In the genomic region with DNA sequence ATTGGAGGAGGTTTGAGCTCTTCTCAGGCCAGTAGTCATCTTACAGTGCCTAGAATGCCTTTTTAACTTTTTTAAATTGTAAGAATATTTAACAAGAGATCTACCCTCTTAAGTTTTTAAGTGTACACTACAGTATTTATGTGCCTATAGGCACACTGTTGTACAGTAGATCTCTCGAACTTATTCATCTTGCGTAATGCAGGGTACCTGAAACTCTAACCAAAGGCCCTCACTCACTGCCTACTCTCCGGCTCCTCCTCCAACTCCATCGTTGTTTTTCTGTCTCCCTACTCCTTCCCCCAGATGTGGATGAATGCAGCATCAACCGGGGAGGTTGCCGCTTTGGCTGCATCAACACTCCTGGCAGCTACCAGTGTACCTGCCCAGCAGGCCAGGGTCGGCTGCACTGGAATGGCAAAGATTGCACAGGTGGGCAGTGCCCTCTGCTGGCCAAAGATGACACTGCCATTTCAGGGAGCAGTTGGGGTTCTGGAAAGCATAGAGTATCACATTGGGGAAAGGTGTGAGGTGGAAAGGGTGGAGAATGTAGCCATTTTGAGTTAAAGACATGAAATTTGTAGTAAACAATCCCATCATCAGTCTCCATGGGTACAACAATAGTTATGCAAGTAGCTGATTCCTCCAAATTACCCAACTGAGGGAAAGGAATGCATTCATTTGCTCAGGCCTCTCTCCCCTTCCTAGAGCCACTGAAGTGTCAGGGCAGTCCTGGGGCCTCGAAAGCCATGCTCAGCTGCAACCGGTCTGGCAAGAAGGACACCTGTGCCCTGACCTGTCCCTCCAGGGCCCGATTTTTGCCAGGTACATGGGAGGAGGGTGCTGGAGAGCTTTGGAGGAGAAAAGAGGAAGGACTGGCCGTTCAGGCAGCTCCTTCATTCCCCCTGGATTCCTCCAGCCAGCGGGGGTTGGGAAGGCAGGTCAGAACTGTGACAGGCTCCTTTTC, we compare ENCODE assay signal across 8 cellular contexts. TPM values are rescaled to one million over a fixed set of nuclear protein-coding genes. Genes with fewer than 3 reads are reported as not detected.
A peak's percentile ranks its signal among the peaks of the same experiment; 100 is the strongest.
DNase-seq lines count a peak whose midpoint lies in the region; ATAC-seq and TF ChIP-seq lines count a peak whose summit lies in the region.

No MANE protein-coding gene starts in this region.

- peaks cover 9% of the 10 kb centered on the region for H3K4me1 Mint-ChIP-seq in Calu3 (ENCODE audit: low read depth, unreplicated experiment)
- peaks cover 3 to 10% (median 4%) of the 10 kb centered on the region in 7 donors for H3K4me1 Mint-ChIP-seq in naive thymus-derived CD4-positive, alpha-beta T cell
- H3K4me1 Mint-ChIP-seq in stimulated activated effector memory CD8-positive, alpha-beta T cell treated with anti-CD3 and anti-CD28 coated beads, Interleukin-12 subunit alpha, Interleukin-12 subunit beta, amount 100 ng/mL, for 72 hours = peaks cover 14% of the 10 kb centered on the region

- H3K27ac Mint-ChIP-seq in Calu3 (ENCODE audit: unreplicated experiment) = peak overlapping the region; percentile 15
- H3K27ac Mint-ChIP-seq in naive thymus-derived CD4-positive, alpha-beta T cell = peak overlapping the region in 2 of 9 donors; percentile 10 to 65
- H3K27ac Mint-ChIP-seq in stimulated activated effector memory CD8-positive, alpha-beta T cell treated with anti-CD3 and anti-CD28 coated beads, Interleukin-12 subunit alpha, Interleukin-12 subunit beta, amount 100 ng/mL, for 72 hours = no peak overlapping the region

- intact Hi-C loops in Calu3 (cut with micrococcal nuclease; ENCODE audit: unreplicated experiment) = loop anchor here (1.0 to 5.0 kb wide), 3 partner anchors 34 to 255 kb away; no protein-coding TSS in a partner anchor
- intact Hi-C loops in naive thymus-derived CD4-positive, alpha-beta T cell (cut with micrococcal nuclease) = loop anchor here (1.0 to 10.0 kb wide), 6 partner anchors 18 to 1076 kb away; a partner anchor contains a TSS

- H3K9me3 Mint-ChIP-seq in Calu3 (ENCODE audit: low read depth, unreplicated experiment) = no peaks in the 10 kb centered on the region
- H3K9me3 Mint-ChIP-seq in naive thymus-derived CD4-positive, alpha-beta T cell = peaks cover 0 to 1% (median 0%) of the 10 kb centered on the region in 11 donors
- H3K9me3 Mint-ChIP-seq in stimulated activated effector memory CD8-positive, alpha-beta T cell treated with anti-CD3 and anti-CD28 coated beads, Interleukin-12 subunit alpha, Interleukin-12 subunit beta, amount 100 ng/mL, for 72 hours = no peaks in the 10 kb centered on the region

- no peak overlapping the region for H3K4me3 Mint-ChIP-seq in Calu3 (ENCODE audit: low read depth, unreplicated experiment)
- H3K4me3 Mint-ChIP-seq in naive thymus-derived CD4-positive, alpha-beta T cell = no peak overlapping the region
- H3K4me3 Mint-ChIP-seq in stimulated activated effector memory CD8-positive, alpha-beta T cell treated with anti-CD3 and anti-CD28 coated beads, Interleukin-12 subunit alpha, Interleukin-12 subunit beta, amount 100 ng/mL, for 72 hours = no peak overlapping the region

- H3K9me3 ChIP-seq in naive thymus-derived CD4-positive, alpha-beta T cell (ENCODE audit: control insufficient read depth in 2 of 3, low read length in 3 of 3) = no peaks in the 10 kb centered on the region

- BruUV-seq in Calu3 (replicated peaks; lab: Mats Ljungman, UMichigan) = no TSS peak

- peak; percentile 99 for TF ChIP-seq CTCF in Calu3 (IDR thresholded peaks at IDR 0.05; ENCODE audit: unreplicated experiment)

- POLR2A ChIA-PET in naive thymus-derived CD4-positive, alpha-beta T cell (lab: Charles Lee) = no interaction called here

- peaks cover 0 to 7% (median 0%) of the 10 kb centered on the region in 3 experiments for H3K36me3 ChIP-seq in naive thymus-derived CD4-positive, alpha-beta T cell (ENCODE audit: control insufficient read depth in 2 of 3, insufficient read depth in 3 of 3, low read length in 3 of 3)

- H3K27ac ChIP-seq in naive thymus-derived CD4-positive, alpha-beta T cell (ENCODE audit: low read depth, low read length) = no peak overlapping the region

- CTCF ChIA-PET in Calu3 (lab: Charles Lee) = interaction anchor here (0.5 to 2.2 kb wide), 25 partner anchors 10 to 584 kb away, joined by 3 to 30 read pairs (median 4); a partner anchor contains a TSS
- CTCF ChIA-PET in naive thymus-derived CD4-positive, alpha-beta T cell (lab: Charles Lee) = interaction anchor here (0.6 to 2.1 kb wide), 10 partner anchors 10 to 1773 kb away, joined by 3 to 6 read pairs (median 4); a partner anchor contains a TSS

- H3K4me3 ChIP-seq in naive thymus-derived CD4-positive, alpha-beta T cell (ENCODE audit: low read length) = no peak overlapping the region

- no peaks in the 10 kb centered on the region for H3K4me1 ChIP-seq in naive thymus-derived CD4-positive, alpha-beta T cell (ENCODE audit: control insufficient read depth in 2 of 2, insufficient read depth in 2 of 2, low read length in 2 of 2)

- H3K27me3 ChIP-seq in naive thymus-derived CD4-positive, alpha-beta T cell (ENCODE audit: control insufficient read depth in 2 of 2, insufficient read depth in 2 of 2, low read length in 2 of 2) = no peaks in the 10 kb centered on the region

- DNase-seq in Calu3 (peak; percentile 93), NOMO-1 treated with dmso at 0.1 percent for 144 hours (lab: John Stamatoyannopoulos, UW; ENCODE audit: unreplicated experiment) (peak; percentile 5), dedifferentiated amniotic fluid mesenchymal stem cell (ENCODE audit: extremely low spot score) (no peak)
- peak; percentile 93 for DNase-seq in activated CD8-positive, alpha-beta memory T cell treated with anti-CD3 and anti-CD28 coated beads, Interleukin-2, amount 50 U/mL, for 48 hours
- DNase-seq in naive thymus-derived CD4-positive, alpha-beta T cell = peak; percentile 34 to 78 (median 62)
- peak; percentile 72 to 88 for DNase-seq in stimulated activated effector memory CD8-positive, alpha-beta T cell treated with anti-CD3 and anti-CD28 coated beads, Interleukin-12 subunit alpha, Interleukin-12 subunit beta, amount 100 ng/mL, for 72 hours (ENCODE audit: low spot score in 2 of 2)

- no peaks in the 10 kb centered on the region for H3K36me3 Mint-ChIP-seq in Calu3 (ENCODE audit: insufficient read depth, unreplicated experiment)
- peaks cover 2 to 23% (median 10%) of the 10 kb centered on the region in 5 donors for H3K36me3 Mint-ChIP-seq in naive thymus-derived CD4-positive, alpha-beta T cell
- no peaks in the 10 kb centered on the region for H3K36me3 Mint-ChIP-seq in stimulated activated effector memory CD8-positive, alpha-beta T cell treated with anti-CD3 and anti-CD28 coated beads, Interleukin-12 subunit alpha, Interleukin-12 subunit beta, amount 100 ng/mL, for 72 hours

- ATAC-seq in HG03095 (IDR thresholded peaks at IDR 0.05; ENCODE audit: unreplicated experiment) = peak; percentile 78
- ATAC-seq in esophagus mucosa = peak; percentile 86
- peak; percentile 89 for ATAC-seq in naive thymus-derived CD4-positive, alpha-beta T cell
- ATAC-seq in stimulated activated effector memory CD8-positive, alpha-beta T cell treated with anti-CD3 and anti-CD28 coated beads, Interleukin-12 subunit alpha, Interleukin-12 subunit beta, amount 100 ng/mL, for 72 hours = peak; percentile 79

- no peaks in the 10 kb centered on the region for H3K27me3 Mint-ChIP-seq in Calu3 (ENCODE audit: unreplicated experiment)
- H3K27me3 Mint-ChIP-seq in naive thymus-derived CD4-positive, alpha-beta T cell = peaks cover 0 to 6% (median 0%) of the 10 kb centered on the region in 5 donors

RNA-seq across cellular contexts. Expression of a gene that starts 18.4 kb away (rescaled TPM):
- total RNA-seq in Calu3 (2022) (52.0 and 60.0 TPM in 2 replicates), esophagus mucosa (14.3 TPM)
- total RNA-seq in naive thymus-derived CD4-positive, alpha-beta T cell = 100 to 1,000 TPM in 2 of 5 experiments, 10 to 100 TPM in 3; 44.4 to 110 (median 77.2) TPM
- polyA plus RNA-seq in naive thymus-derived CD4-positive, alpha-beta T cell = 10 to 100 TPM; 20.6 to 42.0 TPM

RNA-seq across cellular contexts. Expression of a gene that starts 27.4 kb away (rescaled TPM):
- 0.44 and 0.47 TPM in 2 replicates for total RNA-seq in Calu3 (2022)
- 0.12 TPM for total RNA-seq in esophagus mucosa
- not detected for total RNA-seq in naive thymus-derived CD4-positive, alpha-beta T cell
- polyA plus RNA-seq in naive thymus-derived CD4-positive, alpha-beta T cell = under 1 TPM; 0.05 to 0.12 TPM

RNA-seq across cellular contexts. Expression of a gene that starts 56.5 kb away (rescaled TPM):
- total RNA-seq in Calu3 (2022) (15.4 and 18.5 TPM in 2 replicates), esophagus mucosa (27.3 TPM)
- total RNA-seq in naive thymus-derived CD4-positive, alpha-beta T cell = 100 to 1,000 TPM; 219 to 250 (median 225) TPM
- polyA plus RNA-seq in naive thymus-derived CD4-positive, alpha-beta T cell = 100 to 1,000 TPM; 113 to 234 TPM
